Comparison of ENCODE assay signal across 33 cellular contexts in genomic region chr20:15938847-15939246, GRCh38.
"Had no signal": no experiment of that assay in that cellular context is flagged by ENCODE, and none has a peak within 500 bp of the region (broad histone marks: within the 10 kb centered on the region; RNA-seq: fewer than 3 reads in every experiment).

No MANE protein-coding gene starts in this region.

- H3K36me3 Mint-ChIP-seq: activated naive CD4-positive, alpha-beta T cell treated with anti-CD3 and anti-CD28 coated beads, Interleukin-2, amount 10 ng/mL, durations not matched to agents 7 days and 5 days; activated naive CD4-positive, alpha-beta T cell treated with anti-CD3 and anti-CD28 coated beads, Interleukin-2, amount 50 U/mL, for 72 hours had no signal

- DNase-seq: activated CD4-positive, alpha-beta memory T cell treated with anti-CD3 and anti-CD28 coated beads, Interleukin-2, amount 10 ng/mL, durations not matched to agents 7 days and 5 days; activated CD4-positive, alpha-beta T cell treated with anti-CD3 and anti-CD28 coated beads for 36 hours; activated CD4-positive, alpha-beta T cell treated with anti-CD3 and anti-CD28 coated beads, Interleukin-2, amount 10 ng/mL, durations not matched to agents 7 days and 5 days; activated CD4-positive, alpha-beta T cell treated with anti-CD3 and anti-CD28 coated beads, Interleukin-2, amount 50 U/mL, for 4 hours; activated CD4-positive, CD25-positive, alpha-beta regulatory T cell; activated CD4-positive, CD25-positive, alpha-beta regulatory T cell treated with anti-CD3 and anti-CD28 coated beads, Interleukin-2, amount 50 U/mL, for 72 hours; activated CD8-positive, alpha-beta memory T cell treated with anti-CD3 and anti-CD28 coated beads, Interleukin-2, amount 50 U/mL, for 48 hours; activated gamma-delta T cell; activated naive CD4-positive, alpha-beta T cell; activated naive CD4-positive, alpha-beta T cell treated with anti-CD3 and anti-CD28 coated beads, Interleukin-2, amount 10 ng/mL, durations not matched to agents 7 days and 5 days; activated T-cell treated with anti-CD3 and anti-CD28 coated beads for 4 hours; activated T-cell treated with anti-CD3 and anti-CD28 coated beads, Interleukin-2, amount 50 U/mL, for 24 hours; activated T-cell treated with anti-CD3 and anti-CD28 coated beads, Interleukin-2, amount 50 U/mL, for 72 hours; adrenal gland; amygdala; aorta; body of pancreas; caudate nucleus; cortex of kidney; dermis blood vessel endothelial cell; effector CD4-positive, alpha-beta T cell; effector memory CD8-positive, alpha-beta T cell; erythroblast; esophagus squamous epithelium; foreskin melanocyte; head of caudate nucleus; T-helper 1 cell; T-helper 17 cell; T1000; WERI-Rb-1 had no signal

- FAIRE-seq: colon had no signal

- ATAC-seq: activated CD4-positive, alpha-beta T cell treated with anti-CD3 and anti-CD28 coated beads for 36 hours; activated naive CD4-positive, alpha-beta T cell treated with anti-CD3 and anti-CD28 coated beads, Interleukin-2, amount 50 U/mL, for 72 hours; activated T-cell treated with anti-CD3 and anti-CD28 coated beads, Interleukin-2, amount 50 U/mL, for 72 hours; body of pancreas; effector memory CD8-positive, alpha-beta T cell; T-helper 17 cell had no signal

- H3K4me3 Mint-ChIP-seq: activated CD4-positive, alpha-beta memory T cell treated with anti-CD3 and anti-CD28 coated beads, Interleukin-2, amount 10 ng/mL, durations not matched to agents 7 days and 5 days; activated CD4-positive, alpha-beta T cell treated with anti-CD3 and anti-CD28 coated beads for 36 hours; activated CD4-positive, alpha-beta T cell treated with anti-CD3 and anti-CD28 coated beads, Interleukin-2, amount 10 ng/mL, durations not matched to agents 7 days and 5 days; activated naive CD4-positive, alpha-beta T cell treated with anti-CD3 and anti-CD28 coated beads, Interleukin-2, amount 10 ng/mL, durations not matched to agents 7 days and 5 days; activated T-cell treated with anti-CD3 and anti-CD28 coated beads, Interleukin-2, amount 50 U/mL, for 24 hours; activated T-cell treated with anti-CD3 and anti-CD28 coated beads, Interleukin-2, amount 50 U/mL, for 72 hours; effector memory CD8-positive, alpha-beta T cell; T-helper 17 cell; T-helper 2 cell treated with Interferon-gamma antibody and Interleukin-4, amounts not matched to agents 5 μg/mL and 100 μg/mL, for 36 hours had no signal

- H3K4me1 ChIP-seq: adrenal gland, body of pancreas, esophagus squamous epithelium had no signal

- H3K4me1 Mint-ChIP-seq: activated CD4-positive, alpha-beta memory T cell treated with anti-CD3 and anti-CD28 coated beads, Interleukin-2, amount 10 ng/mL, durations not matched to agents 7 days and 5 days; activated CD4-positive, alpha-beta T cell treated with anti-CD3 and anti-CD28 coated beads for 36 hours; activated CD4-positive, alpha-beta T cell treated with anti-CD3 and anti-CD28 coated beads, Interleukin-2, amount 10 ng/mL, durations not matched to agents 7 days and 5 days; activated naive CD4-positive, alpha-beta T cell treated with anti-CD3 and anti-CD28 coated beads, Interleukin-2, amount 10 ng/mL, durations not matched to agents 7 days and 5 days; T-helper 17 cell had no signal

- H3K27ac ChIP-seq: adrenal gland, body of pancreas, esophagus squamous epithelium, WERI-Rb-1 had no signal

- H3K9me3 ChIP-seq: adrenal gland had no signal

- H3K36me3 ChIP-seq: adrenal gland, esophagus squamous epithelium, WERI-Rb-1 had no signal

- H3K9me3 Mint-ChIP-seq: activated CD4-positive, alpha-beta T cell treated with anti-CD3 and anti-CD28 coated beads, Interleukin-2, amount 10 ng/mL, durations not matched to agents 7 days and 5 days had no signal

- H3K4me3 ChIP-seq: adrenal gland, body of pancreas, esophagus squamous epithelium had no signal

- H3K27ac Mint-ChIP-seq: activated CD4-positive, alpha-beta memory T cell treated with anti-CD3 and anti-CD28 coated beads, Interleukin-2, amount 10 ng/mL, durations not matched to agents 7 days and 5 days; activated CD4-positive, alpha-beta T cell treated with anti-CD3 and anti-CD28 coated beads for 36 hours; activated CD4-positive, alpha-beta T cell treated with anti-CD3 and anti-CD28 coated beads, Interleukin-2, amount 10 ng/mL, durations not matched to agents 7 days and 5 days; activated naive CD4-positive, alpha-beta T cell treated with anti-CD3 and anti-CD28 coated beads, Interleukin-2, amount 10 ng/mL, durations not matched to agents 7 days and 5 days; activated naive CD4-positive, alpha-beta T cell treated with anti-CD3 and anti-CD28 coated beads, Interleukin-2, amount 50 U/mL, for 72 hours; activated T-cell treated with anti-CD3 and anti-CD28 coated beads, Interleukin-2, amount 50 U/mL, for 24 hours; activated T-cell treated with anti-CD3 and anti-CD28 coated beads, Interleukin-2, amount 50 U/mL, for 72 hours; effector memory CD8-positive, alpha-beta T cell; T-helper 17 cell; T-helper 2 cell treated with Interferon-gamma antibody and Interleukin-4, amounts not matched to agents 5 μg/mL and 100 μg/mL, for 36 hours had no signal

- H3K27me3 ChIP-seq: adrenal gland, body of pancreas, esophagus squamous epithelium had no signal

- H3K27me3 Mint-ChIP-seq: activated CD4-positive, alpha-beta memory T cell treated with anti-CD3 and anti-CD28 coated beads, Interleukin-2, amount 10 ng/mL, durations not matched to agents 7 days and 5 days; activated CD4-positive, alpha-beta T cell treated with anti-CD3 and anti-CD28 coated beads for 36 hours; activated CD4-positive, alpha-beta T cell treated with anti-CD3 and anti-CD28 coated beads, Interleukin-2, amount 10 ng/mL, durations not matched to agents 7 days and 5 days; activated naive CD4-positive, alpha-beta T cell treated with anti-CD3 and anti-CD28 coated beads, Interleukin-2, amount 10 ng/mL, durations not matched to agents 7 days and 5 days; activated T-cell treated with anti-CD3 and anti-CD28 coated beads, Interleukin-2, amount 50 U/mL, for 24 hours; effector memory CD8-positive, alpha-beta T cell; T-helper 17 cell had no signal
